Comparison of ENCODE assay signal across 18 cellular contexts in the genomic region with DNA sequence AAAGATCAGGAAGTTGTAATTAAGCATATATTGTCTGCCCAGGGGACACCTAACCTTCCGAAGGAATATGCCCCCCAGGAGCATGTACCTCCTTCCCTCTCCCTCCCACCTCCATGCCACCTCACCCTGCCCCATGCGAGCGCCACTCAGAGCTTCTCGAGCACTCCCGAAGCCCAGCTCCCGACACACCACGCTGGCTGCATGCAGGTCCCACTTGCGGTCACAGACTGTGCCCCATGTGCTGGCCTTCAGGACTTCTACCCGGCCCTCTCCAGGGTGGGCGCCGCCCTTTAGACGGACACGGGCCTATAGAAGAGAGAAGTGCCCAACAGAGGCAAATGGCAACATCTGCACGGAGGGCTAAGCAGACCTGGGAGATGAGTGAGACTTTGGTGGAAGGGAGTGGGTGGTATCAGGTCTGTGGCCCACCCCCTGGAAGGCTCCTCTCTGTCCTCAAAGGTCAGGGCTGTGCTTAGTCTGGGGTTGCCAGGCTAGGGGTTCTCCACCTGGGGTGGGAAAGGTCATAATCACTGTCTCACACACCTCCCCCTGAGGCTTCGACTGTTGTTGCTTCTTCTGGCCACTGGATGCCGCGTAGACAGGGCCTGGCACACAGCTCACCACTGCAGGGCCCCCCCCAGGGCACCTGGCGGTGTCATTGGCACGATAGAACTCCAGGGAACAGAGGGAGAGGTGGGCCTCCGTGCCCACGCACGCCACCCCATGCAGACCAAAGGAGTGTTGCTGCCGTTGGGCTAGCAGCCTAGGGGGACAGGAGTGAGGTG. TPM values are rescaled to one million over a fixed set of nuclear protein-coding genes. Genes with fewer than 3 reads are reported as not detected.
"Had no signal": no experiment of that assay in that cellular context is flagged by ENCODE, and none has a peak within 500 bp of the region (broad histone marks: within the 10 kb centered on the region; RNA-seq: fewer than 3 reads in every experiment).

No MANE protein-coding gene starts in this region.

- H3K9me3 Mint-ChIP-seq: natural killer cell had no signal

- ATAC-seq: psoas muscle had no signal

- FAIRE-seq: TTC549 had no signal

- DNase-seq: activated CD4-positive, alpha-beta T cell treated with anti-CD3 and anti-CD28 coated beads, Interleukin-2, amount 50 U/mL, for 4 hours; activated CD4-positive, CD25-positive, alpha-beta regulatory T cell; activated gamma-delta T cell; activated T-cell treated with anti-CD3 and anti-CD28 coated beads, Interleukin-2, amount 50 U/mL, for 48 hours; anterior cingulate cortex; glutamatergic neuron; natural killer cell; psoas muscle; stimulated activated CD4-positive, alpha-beta T cell treated with anti-CD3 and anti-CD28 coated beads, Interleukin-2, amount 100 ng/mL, for 48 hours; stomach; T-helper 2 cell had no signal

- H3K4me3 ChIP-seq: esophagus muscularis mucosa, psoas muscle, stomach, vagina had no signal

- H3K36me3 Mint-ChIP-seq: natural killer cell had no signal

- H3K27me3 ChIP-seq: stomach, vagina had no signal

- H3K4me3 Mint-ChIP-seq: activated naive CD8-positive, alpha-beta T cell; natural killer cell had no signal

- H3K9me3 ChIP-seq: esophagus muscularis mucosa, psoas muscle, stomach, vagina had no signal

- H3K27ac Mint-ChIP-seq: activated naive CD8-positive, alpha-beta T cell; natural killer cell had no signal

- H3K27ac ChIP-seq: esophagus muscularis mucosa, psoas muscle, stomach, vagina had no signal

RNA-seq across cellular contexts. Expression of a gene that starts 10.3 kb away (rescaled TPM):
- total RNA-seq: esophagus muscularis mucosa, fibroblast of villous mesenchyme, lung microvascular endothelial cell, omental fat pad, psoas muscle had no signal
